12 cellular contexts compared by ENCODE assay signal in the genomic region with DNA sequence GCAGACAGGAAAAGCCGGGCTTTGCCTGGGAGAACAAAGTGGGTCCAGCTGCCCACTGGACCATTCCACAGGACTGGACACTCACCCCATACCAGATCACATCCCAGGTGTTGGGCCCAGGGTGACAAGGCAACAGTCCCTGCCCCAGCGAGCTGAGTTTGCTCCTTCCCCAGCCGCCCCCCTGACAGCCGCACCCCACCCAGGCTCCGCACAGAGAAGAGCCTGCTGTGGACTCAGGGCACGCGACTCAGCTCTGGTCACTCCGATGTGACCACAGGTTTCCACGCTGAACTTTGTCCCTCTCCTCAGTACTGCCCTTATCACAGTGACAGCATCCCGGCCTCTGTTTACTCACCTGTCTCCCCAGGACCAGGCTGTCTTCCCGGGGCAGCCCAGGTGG. TPM values are rescaled to one million over a fixed set of nuclear protein-coding genes. Genes with fewer than 3 reads are reported as not detected.
DNase-seq lines count a peak whose midpoint lies in the region; ATAC-seq, FAIRE-seq and TF ChIP-seq lines count a peak whose summit lies in the region.
"Had no signal": no experiment of that assay in that cellular context is flagged by ENCODE, and none has a peak within 500 bp of the region (broad histone marks: within the 10 kb centered on the region; RNA-seq: fewer than 3 reads in every experiment).

No MANE protein-coding gene starts in this region.

- H3K4me3 ChIP-seq in endodermal cell (ENCODE audit: low read length): no peak overlapping the region

- no peak overlapping the region for H3K9ac ChIP-seq in endodermal cell (ENCODE audit: extremely low read depth, low read length, poor library complexity, severe bottlenecking)

- peaks cover 30% of the 10 kb centered on the region for H3K27me3 Mint-ChIP-seq in T-helper 2 cell treated with Interferon-gamma antibody and Interleukin-4, amounts not matched to agents 5 μg/mL and 100 μg/mL, for 36 hours (ENCODE audit: low read depth)
- H3K27me3 Mint-ChIP-seq in endodermal cell (ENCODE audit: insufficient read depth) (peaks cover 79% of the 10 kb centered on the region), osteocyte (ENCODE audit: unreplicated experiment) (peaks cover 49% of the 10 kb centered on the region), glutamatergic neuron (ENCODE audit: unreplicated experiment) (peaks cover 18% of the 10 kb centered on the region)

- no peak overlapping the region for H3K27ac Mint-ChIP-seq in T-helper 2 cell treated with Interferon-gamma antibody and Interleukin-4, amounts not matched to agents 5 μg/mL and 100 μg/mL, for 36 hours
- no peak overlapping the region for H3K27ac Mint-ChIP-seq in endodermal cell
- no peak overlapping the region for H3K27ac Mint-ChIP-seq in osteocyte (ENCODE audit: unreplicated experiment)
- no peak overlapping the region for H3K27ac Mint-ChIP-seq in glutamatergic neuron (ENCODE audit: unreplicated experiment)

- H3K9me3 Mint-ChIP-seq in T-helper 2 cell treated with Interferon-gamma antibody and Interleukin-4, amounts not matched to agents 5 μg/mL and 100 μg/mL, for 36 hours: no peaks in the 10 kb centered on the region
- no peaks in the 10 kb centered on the region for H3K9me3 Mint-ChIP-seq in endodermal cell
- H3K9me3 Mint-ChIP-seq in osteocyte (ENCODE audit: unreplicated experiment): no peaks in the 10 kb centered on the region
- H3K9me3 Mint-ChIP-seq in glutamatergic neuron (ENCODE audit: unreplicated experiment): no peaks in the 10 kb centered on the region

- no peaks in the 10 kb centered on the region for H3K36me3 Mint-ChIP-seq in T-helper 2 cell treated with Interferon-gamma antibody and Interleukin-4, amounts not matched to agents 5 μg/mL and 100 μg/mL, for 36 hours (ENCODE audit: low read depth)
- no peaks in the 10 kb centered on the region for H3K36me3 Mint-ChIP-seq in endodermal cell (ENCODE audit: low read depth)
- no peaks in the 10 kb centered on the region for H3K36me3 Mint-ChIP-seq in osteocyte (ENCODE audit: unreplicated experiment)
- H3K36me3 Mint-ChIP-seq in glutamatergic neuron (ENCODE audit: unreplicated experiment): no peaks in the 10 kb centered on the region

- peaks cover 83% of the 10 kb centered on the region for H3K27me3 ChIP-seq in endodermal cell (ENCODE audit: control insufficient read depth, insufficient read depth, low read length, poor library complexity, severe bottlenecking)

- no peak overlapping the region for H3K27ac ChIP-seq in endodermal cell (ENCODE audit: low read depth, low read length)
- H3K27ac ChIP-seq: esophagus squamous epithelium had no signal

- no peak for ATAC-seq in HG03439 (IDR thresholded peaks at IDR 0.05; ENCODE audit: unreplicated experiment)
- ATAC-seq: A549 had no signal

- no peaks in the 10 kb centered on the region for H3K4me1 ChIP-seq in endodermal cell (ENCODE audit: control insufficient read depth, insufficient read depth, low read length)

- no peaks in the 10 kb centered on the region for H3K9me3 ChIP-seq in endodermal cell (ENCODE audit: control insufficient read depth, low read length)
- H3K9me3 ChIP-seq: A549, esophagus squamous epithelium had no signal

- H3K36me3 ChIP-seq in endodermal cell (ENCODE audit: control insufficient read depth, insufficient read depth, low read length): no peaks in the 10 kb centered on the region
- H3K36me3 ChIP-seq: esophagus squamous epithelium had no signal

- H3K4me3 Mint-ChIP-seq in T-helper 2 cell treated with Interferon-gamma antibody and Interleukin-4, amounts not matched to agents 5 μg/mL and 100 μg/mL, for 36 hours: peak overlapping the region; percentile 46
- H3K4me3 Mint-ChIP-seq in endodermal cell: peak overlapping the region; percentile 15
- peak overlapping the region; percentile 33 for H3K4me3 Mint-ChIP-seq in osteocyte (ENCODE audit: unreplicated experiment)
- no peak overlapping the region for H3K4me3 Mint-ChIP-seq in glutamatergic neuron (ENCODE audit: unreplicated experiment)

- H3K4me1 Mint-ChIP-seq in T-helper 2 cell treated with Interferon-gamma antibody and Interleukin-4, amounts not matched to agents 5 μg/mL and 100 μg/mL, for 36 hours (ENCODE audit: low read depth): peaks cover 4% of the 10 kb centered on the region
- peaks cover 2% of the 10 kb centered on the region for H3K4me1 Mint-ChIP-seq in endodermal cell
- peaks cover 3% of the 10 kb centered on the region for H3K4me1 Mint-ChIP-seq in osteocyte (ENCODE audit: unreplicated experiment)
- no peaks in the 10 kb centered on the region for H3K4me1 Mint-ChIP-seq in glutamatergic neuron (ENCODE audit: low read depth, unreplicated experiment)

- DNase-seq in T-helper 2 cell treated with Interferon-gamma antibody and Interleukin-4, amounts not matched to agents 5 μg/mL and 100 μg/mL, for 36 hours (ENCODE audit: low spot score): no peak
- DNase-seq in T-helper 2 cell: no peak
- DNase-seq in HTR-8/SVneo (ENCODE audit: insufficient read length, low spot score): no peak
- no peak for DNase-seq in endodermal cell
- no peak for DNase-seq in osteocyte (ENCODE audit: extremely low spot score, unreplicated experiment)
- DNase-seq in NCI-H2107 treated with DMSO at 0.1 percent for 48 hours (lab: John Stamatoyannopoulos, UW; ENCODE audit: unreplicated experiment): no peak
- no peak for DNase-seq in glutamatergic neuron
- DNase-seq: DND-41, esophagus squamous epithelium had no signal

- TF ChIP-seq CTCF in endodermal cell (conservative IDR thresholded peaks at IDR 0.05): no peak
- TF ChIP-seq CTCF in osteocyte (IDR thresholded peaks at IDR 0.05): no peak
- no peak for TF ChIP-seq CTCF in glutamatergic neuron (IDR thresholded peaks at IDR 0.05; ENCODE audit: partially characterized antibody, unreplicated experiment)

- WGBS in endodermal cell (ENCODE audit: insufficient coverage in 1 of 2, insufficient read length in 1 of 2), 2 experiments: 77 to 84% methylated on average over 5 to 11 of the region's 11 CpGs

- peak; percentile 48 for FAIRE-seq in HTR-8/SVneo (lab: Jason Lieb, UNC)
- FAIRE-seq: A549, RCC 7860 had no signal

RNA-seq across cellular contexts. Expression of a gene that starts 1.2 kb away (rescaled TPM):
- total RNA-seq in endodermal cell (under 1 TPM; 0.13 to 0.29 TPM), osteocyte (0.08 TPM in 1 of 2 replicates, not detected in the other), glutamatergic neuron (ENCODE audit: unreplicated experiment) (0.12 TPM)
- 0.36 TPM for polyA plus RNA-seq in endodermal cell (2013, experiment 1 of 2)
- 0.33 TPM for polyA plus RNA-seq in endodermal cell (2013, experiment 2 of 2)

RNA-seq across cellular contexts. Expression of a gene that starts 16.3 kb away (rescaled TPM):
- total RNA-seq in endodermal cell (1 to 10 TPM; 1.8 TPM), osteocyte (0.18 TPM in 1 of 2 replicates, not detected in the other), glutamatergic neuron (ENCODE audit: unreplicated experiment) (0.37 TPM)
- polyA plus RNA-seq in endodermal cell (2013, experiment 1 of 2): 0.43 TPM
- not detected for polyA plus RNA-seq in endodermal cell (2013, experiment 2 of 2)

RNA-seq across cellular contexts. Expression of a gene that starts 48.8 kb away (rescaled TPM):
- 10 to 100 TPM; 39.5 to 59.4 TPM for total RNA-seq in endodermal cell
- polyA plus RNA-seq in endodermal cell (2013, experiment 1 of 2): 51.8 TPM
- polyA plus RNA-seq in endodermal cell (2013, experiment 2 of 2): 46.9 TPM
- 38.4 and 40.8 TPM in 2 replicates for total RNA-seq in osteocyte
- total RNA-seq in glutamatergic neuron (ENCODE audit: unreplicated experiment): 28.8 TPM
